Comparison of ENCODE assay signal across 19 cellular contexts in genomic region chr2:176679306-176679705, GRCh38.
DNase-seq lines count a peak whose midpoint lies in the region; ATAC-seq, FAIRE-seq and TF ChIP-seq lines count a peak whose summit lies in the region.
"Had no signal": no experiment of that assay in that cellular context is flagged by ENCODE, and none has a peak within 500 bp of the region (broad histone marks: within the 10 kb centered on the region; RNA-seq: fewer than 3 reads in every experiment).

No MANE protein-coding gene starts in this region.

- CTCF ChIA-PET in GM12878 (lab: Yijun Ruan, JAX) = interaction anchor here (0.7 to 1.8 kb wide), 7 partner anchors 9 to 469 kb away, joined by 3 to 8 read pairs (median 4); no protein-coding TSS in a partner anchor

- no peak; the same call in 2 of the 3 replicates for ATAC-seq in GM23338
- ATAC-seq in GM12878 = no peak
- no peak for ATAC-seq in HG03460 (IDR thresholded peaks at IDR 0.05; ENCODE audit: unreplicated experiment)
- ATAC-seq: K562 had no signal

- H3K9me2 ChIP-seq in GM23338 (ENCODE audit: insufficient read depth) = no peaks in the 10 kb centered on the region

- no peak for TF ChIP-seq EP300 in GM12878 (IDR thresholded peaks at IDR 0.05; ENCODE audit: borderline replicate concordance in 1 of 2, control insufficient read depth in 1 of 2, low read depth in 2 of 2, low read length in 2 of 2)

- H3K27ac ChIP-seq in GM23338 (ENCODE audit: low read depth) (no peak overlapping the region), GM12878 (ENCODE audit: control insufficient read depth, insufficient read depth) (no peak overlapping the region)
- H3K27ac ChIP-seq: PC-9, RWPE1 had no signal

- 0 out of 2 replicates have a peak, but pooled peaks have one; percentile 6 for TF ChIP-seq RAD21 in GM12878 (IDR thresholded peaks at IDR 0.05; ENCODE audit: insufficient read depth, low read depth, low read length)

- H3K79me2 ChIP-seq in GM23338 (replicated peaks; ENCODE audit: insufficient read depth) = no peaks in the 10 kb centered on the region
- no peaks in the 10 kb centered on the region for H3K79me2 ChIP-seq in GM12878 (ENCODE audit: control insufficient read depth, insufficient read depth, low read length)

- TF ChIP-seq CTCF in GM23338 (conservative IDR thresholded peaks at IDR 0.05; ENCODE audit: low read depth in 2 of 2) (peak in 1 of 2 experiments; percentile 49; a peak in 2 of 4 replicates), LNCaP clone FGC (IDR thresholded peaks at IDR 0.05; ENCODE audit: control insufficient read depth, extremely low read depth, insufficient read depth) (peak; percentile 24), GM12878 (IDR thresholded peaks at IDR 0.05 in 2 of 3, conservative IDR thresholded peaks at IDR 0.05 in 1 of 3; ENCODE audit: control insufficient read depth in 2 of 3, extremely low read depth in 1 of 3, insufficient read depth in 1 of 3, low read depth in 3 of 3, low read length in 3 of 3) (peak in 1 of 3 experiments; percentile 12; a peak in 1 of 6 replicates), type B pancreatic cell (conservative IDR thresholded peaks at IDR 0.05) (peak; percentile 7)

- H3K27me3 Mint-ChIP-seq in GM23338 (ENCODE audit: insufficient read depth, low read depth, poor library complexity) (peaks cover 2% of the 10 kb centered on the region), type B pancreatic cell (no peaks in the 10 kb centered on the region)

- H4K20me1 ChIP-seq in GM23338 (replicated peaks; ENCODE audit: insufficient read depth) (no peaks in the 10 kb centered on the region), GM12878 (ENCODE audit: control insufficient read depth, insufficient read depth) (no peaks in the 10 kb centered on the region)

- no peak for FAIRE-seq in GM12878 (lab: Jason Lieb, UNC)
- FAIRE-seq: K562 had no signal

- no peaks in the 10 kb centered on the region for H3K9me3 Mint-ChIP-seq in GM23338
- no peaks in the 10 kb centered on the region for H3K9me3 Mint-ChIP-seq in type B pancreatic cell
- H3K9me3 Mint-ChIP-seq: CD14-positive monocyte had no signal

- H2AFZ ChIP-seq in GM23338 (no peak overlapping the region), GM12878 (ENCODE audit: control insufficient read depth, low read depth, low read length) (no peak overlapping the region)
- H2AFZ ChIP-seq: PC-9 had no signal

- SMC1A ChIA-PET in GM12878 (lab: Charles Lee; ENCODE audit: uncharacterized antibody, unreplicated experiment) = interaction anchor here (0.6 to 1.6 kb wide), 3 partner anchors 12 to 44 kb away, joined by 3 read pairs; no protein-coding TSS in a partner anchor

- H3K4me3 ChIP-seq in GM23338 (no peak overlapping the region), LNCaP clone FGC (ENCODE audit: low read depth, low read length) (no peak overlapping the region), GM12878 (no peak overlapping the region)
- H3K4me3 ChIP-seq: HAP-1, K562, PC-9 had no signal

- BruUV-seq in GM12878 (replicated peaks; lab: Mats Ljungman, UMichigan) = no TSS peak

- DNase-seq in GM23338 (ENCODE audit: low spot score) (no peak), LNCaP clone FGC (ENCODE audit: low read depth) (no peak), GM12878 (ENCODE audit: low read depth, low spot score) (no peak), type B pancreatic cell (ENCODE audit: extremely low spot score, unreplicated experiment) (no peak), GM19240 (ENCODE audit: insufficient read length, low spot score) (no peak), hippocampal formation (lab: John Stamatoyannopoulos, UW) (no peak)
- DNase-seq: AML-193, MV-4-11, NCI-H1694 treated with DMSO at 0.1 percent for 48 hours, NCI-H2227 treated with DMSO at 0.1 percent for 48 hours, NCI-H82, PC-9, SIG-M5, T-helper 1 cell had no signal

- in situ Hi-C loops in GM12878 (cut with MboI) = no loop called here

- no peaks in the 10 kb centered on the region for H3F3A ChIP-seq in GM23338 (replicated peaks; ENCODE audit: low read depth)

- TF ChIP-seq POLR2A in GM12878 (IDR thresholded peaks at IDR 0.05; ENCODE audit: low read depth, low read length) = no peak

- H3K27ac Mint-ChIP-seq in GM23338 = no peak overlapping the region
- H3K27ac Mint-ChIP-seq in type B pancreatic cell = no peak overlapping the region

- H3K9ac ChIP-seq in GM12878 (ENCODE audit: control insufficient read depth, insufficient read depth, low read length) = no peak overlapping the region

- H3K36me3 Mint-ChIP-seq in GM23338 (ENCODE audit: low read depth) (no peaks in the 10 kb centered on the region), type B pancreatic cell (no peaks in the 10 kb centered on the region)
- H3K36me3 Mint-ChIP-seq: CD14-positive monocyte had no signal

- H3K36me3 ChIP-seq in GM23338 (ENCODE audit: insufficient read depth) (no peaks in the 10 kb centered on the region), GM12878 (ENCODE audit: control insufficient read depth in 2 of 2, insufficient read depth in 2 of 2, low read length in 1 of 2) (no peaks in the 10 kb centered on the region)
- H3K36me3 ChIP-seq: HAP-1 had no signal

- POLR2A ChIA-PET in GM12878 (lab: Charles Lee) = no interaction called here

- 43% methylated on average over 1 of the region's 1 CpG for WGBS in GM12878 (ENCODE audit: insufficient coverage, insufficient replicate concordance, low lambda C conversion rate, missing lambda C conversion rate)

- peaks cover 35% of the 10 kb centered on the region for H3K4me1 ChIP-seq in GM23338 (ENCODE audit: insufficient read depth)
- H3K4me1 ChIP-seq in GM12878 (ENCODE audit: control insufficient read depth, insufficient read depth, low read length) = no peaks in the 10 kb centered on the region
- H3K4me1 ChIP-seq: HAP-1 had no signal

- H3K4me2 ChIP-seq in GM23338 (peak overlapping the region; percentile 34; the same call in 1 of the 2 replicates), GM12878 (ENCODE audit: control insufficient read depth, insufficient read depth) (no peak overlapping the region)
- H3K4me2 ChIP-seq: PC-9 had no signal

- H3K9me3 ChIP-seq in GM12878 (replicated peaks; ENCODE audit: control insufficient read depth, insufficient read depth, low read length) = no peaks in the 10 kb centered on the region
- H3K9me3 ChIP-seq: HAP-1 had no signal

- H3K27me3 ChIP-seq in GM23338 (ENCODE audit: insufficient read depth) = no peaks in the 10 kb centered on the region
- H3K27me3 ChIP-seq in GM12878 (replicated peaks in 1 of 2; ENCODE audit: control insufficient read depth in 2 of 2, insufficient read depth in 2 of 2, low read length in 1 of 2) = no peaks in the 10 kb centered on the region

- intact Hi-C loops in GM12878 (cut with micrococcal nuclease; ENCODE audit: unreplicated experiment) = loop anchor here (5.0 kb wide), 1 partner anchor 133 kb away; no protein-coding TSS in a partner anchor

- no peak overlapping the region for H3K4me3 Mint-ChIP-seq in GM23338
- H3K4me3 Mint-ChIP-seq in type B pancreatic cell = no peak overlapping the region
- H3K4me3 Mint-ChIP-seq: CD14-positive monocyte had no signal

- RAD21 ChIA-PET in GM12878 (lab: Charles Lee; ENCODE audit: unreplicated experiment) = no interaction called here

- H3K4me1 Mint-ChIP-seq in GM23338 = peaks cover 55% of the 10 kb centered on the region
- peaks cover 26% of the 10 kb centered on the region for H3K4me1 Mint-ChIP-seq in type B pancreatic cell (ENCODE audit: unreplicated experiment)
- H3K4me1 Mint-ChIP-seq: CD14-positive monocyte had no signal

TF ChIP-seq in GM23338, 12 proteins besides CTCF, POLR2A, EP300 and RAD21 (continues in another document):
- TF ChIP-seq POLR2AphosphoS5 (IDR thresholded peaks at IDR 0.05; ENCODE audit: low read depth) = no peak
- TF ChIP-seq ZNF114 (CRISPR knock-in tag; IDR thresholded peaks at IDR 0.05) = no peak
- no peak for TF ChIP-seq NANOG (IDR thresholded peaks at IDR 0.05; ENCODE audit: borderline replicate concordance)

TF ChIP-seq in GM12878, 131 proteins besides CTCF, POLR2A, EP300 and RAD21:
- TF ChIP-seq CHD1 (IDR thresholded peaks at IDR 0.05; ENCODE audit: low read depth, low read length) (no peak), ZNF274 (IDR thresholded peaks at IDR 0.05; ENCODE audit: insufficient read depth, insufficient read length) (no peak), ZNF207 (IDR thresholded peaks at IDR 0.05; ENCODE audit: borderline replicate concordance) (no peak), SIX5 (IDR thresholded peaks at IDR 0.05; ENCODE audit: low read depth, low read length, severe bottlenecking) (no peak), E4F1 (IDR thresholded peaks at IDR 0.05; ENCODE audit: borderline replicate concordance, partially characterized antibody) (no peak), BMI1 (IDR thresholded peaks at IDR 0.05; ENCODE audit: borderline replicate concordance) (no peak), SRF (IDR thresholded peaks at IDR 0.05; ENCODE audit: low read depth in 2 of 2, low read length in 2 of 2) (no peak), ESRRA (IDR thresholded peaks at IDR 0.05; ENCODE audit: low read length) (no peak), HDAC2 (IDR thresholded peaks at IDR 0.05) (no peak), SP1 (IDR thresholded peaks at IDR 0.05; ENCODE audit: low read depth, low read length) (no peak), ETV6 (conservative IDR thresholded peaks at IDR 0.05 in 1 of 2, IDR thresholded peaks at IDR 0.05 in 1 of 2; ENCODE audit: borderline replicate concordance in 1 of 2, low read depth in 1 of 2) (no peak)
TF ChIP-seq in GM12878: peak in this region for 0.
